Comparison of ENCODE assay signal across 36 cellular contexts in the genomic region with DNA sequence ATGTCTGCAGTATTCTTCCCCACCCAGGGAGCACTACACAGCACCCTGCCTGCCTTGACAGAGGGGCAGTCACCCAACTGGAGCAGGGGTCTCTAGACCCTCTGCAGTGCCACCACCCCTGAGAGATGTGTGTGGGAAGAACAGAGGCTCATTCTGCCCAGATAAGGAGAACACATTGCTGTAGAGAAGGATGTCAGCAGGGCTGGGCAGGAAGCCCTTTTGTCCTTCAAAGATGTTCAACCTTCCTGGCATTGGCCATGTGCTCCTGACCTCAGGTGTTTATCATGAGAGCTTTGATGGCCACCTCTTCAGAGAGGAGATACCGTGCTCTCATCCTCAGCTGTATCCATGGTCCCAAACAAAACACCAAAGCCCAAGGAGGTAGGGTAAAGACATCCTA. TPM values are rescaled to one million over a fixed set of nuclear protein-coding genes. Genes with fewer than 3 reads are reported as not detected.
"Had no signal": no experiment of that assay in that cellular context is flagged by ENCODE, and none has a peak within 500 bp of the region (broad histone marks: within the 10 kb centered on the region; RNA-seq: fewer than 3 reads in every experiment).

No MANE protein-coding gene starts in this region.

- H3K36me3 Mint-ChIP-seq: memory B cell; mesothelial cell of epicardium; natural killer cell treated with Interleukin-12 subunit alpha and Interleukin-12 subunit beta and Interleukin-15 and Interleukin-18, amount 100 ng/mL, for 72 hours; stimulated activated effector memory CD8-positive, alpha-beta T cell treated with anti-CD3 and anti-CD28 coated beads, Interleukin-12 subunit alpha, Interleukin-12 subunit beta, amount 100 ng/mL, for 72 hours had no signal

- H3K27ac Mint-ChIP-seq: effector memory CD8-positive, alpha-beta T cell; memory B cell; mesothelial cell of epicardium; naive B cell; natural killer cell treated with Interleukin-12 subunit alpha and Interleukin-12 subunit beta and Interleukin-15 and Interleukin-18, amount 100 ng/mL, for 72 hours; stimulated activated effector memory CD8-positive, alpha-beta T cell treated with anti-CD3 and anti-CD28 coated beads, Interleukin-12 subunit alpha, Interleukin-12 subunit beta, amount 100 ng/mL, for 72 hours had no signal

- H3K4me3 ChIP-seq: esophagus squamous epithelium, heart right ventricle, lung, mucosa of descending colon, prostate gland, skin epidermis, testis, tibial artery, upper lobe of right lung, uterus had no signal

- H3K27me3 ChIP-seq: esophagus squamous epithelium, neutrophil, testis, upper lobe of right lung, uterus had no signal

- H3K9me3 Mint-ChIP-seq: natural killer cell treated with Interleukin-12 subunit alpha and Interleukin-12 subunit beta and Interleukin-15 and Interleukin-18, amount 100 ng/mL, for 72 hours; neural crest cell had no signal

- H3K36me3 ChIP-seq: esophagus squamous epithelium, heart right ventricle, neutrophil, prostate gland, tibial artery, upper lobe of right lung, uterus had no signal

- H2AFZ ChIP-seq: parathyroid adenoma had no signal

- H3K79me2 ChIP-seq: parathyroid adenoma had no signal

- H3K9me3 ChIP-seq: esophagus squamous epithelium, heart right ventricle, mucosa of descending colon, neutrophil, prostate gland, testis, tibial artery, upper lobe of right lung, uterus had no signal

- H3K27ac ChIP-seq: esophagus squamous epithelium, heart right ventricle, neutrophil, parathyroid adenoma, prostate gland, skin epidermis, testis, tibial artery, upper lobe of right lung, uterus had no signal

- ATAC-seq: effector memory CD8-positive, alpha-beta T cell; heart right ventricle; left colon; mucosa of descending colon; natural killer cell treated with Interleukin-12 subunit alpha and Interleukin-12 subunit beta and Interleukin-15 and Interleukin-18, amount 100 ng/mL, for 72 hours; right cardiac atrium; stimulated activated naive CD8-positive, alpha-beta T cell treated with anti-CD3 and anti-CD28 coated beads, Interleukin-15, Interleukin-2, amounts not matched to agents 100 U/mL and 50 U/mL, for 24 hours; upper lobe of right lung had no signal

- DNase-seq: cortex of kidney; effector memory CD8-positive, alpha-beta T cell; erythroblast; esophagus squamous epithelium; foreskin melanocyte; glutamatergic neuron; heart right ventricle; hippocampal formation; kidney glomerular epithelial cell; left colon; mucosa of descending colon; naive B cell; right cardiac atrium; stimulated activated CD4-positive, alpha-beta T cell treated with anti-CD3 and anti-CD28 coated beads, Interleukin-12 subunit alpha, Interleukin-12 subunit beta, amount 100 ng/mL, for 4 hours; stimulated activated CD4-positive, alpha-beta T cell treated with anti-CD3 and anti-CD28 coated beads, Interleukin-1b, Interleukin-23, amount 100 ng/mL, for 48 hours; stimulated activated CD4-positive, alpha-beta T cell treated with anti-CD3 and anti-CD28 coated beads, Interleukin-4, amount 100 ng/mL, for 1 hour; stimulated activated naive CD8-positive, alpha-beta T cell treated with anti-CD3 and anti-CD28 coated beads, Interleukin-15, Interleukin-2, amounts not matched to agents 100 U/mL and 50 U/mL, for 24 hours; substantia nigra; testis had no signal

- H3K9ac ChIP-seq: parathyroid adenoma had no signal

- H3K4me1 Mint-ChIP-seq: central memory CD8-positive, alpha-beta T cell; memory B cell; mesothelial cell of epicardium; naive B cell; neural crest cell; stimulated activated effector memory CD8-positive, alpha-beta T cell treated with anti-CD3 and anti-CD28 coated beads, Interleukin-12 subunit alpha, Interleukin-12 subunit beta, amount 100 ng/mL, for 72 hours had no signal

- H3K4me1 ChIP-seq: esophagus squamous epithelium, heart right ventricle, parathyroid adenoma, prostate gland, testis, tibial artery, upper lobe of right lung, uterus had no signal

- H3K4me3 Mint-ChIP-seq: central memory CD8-positive, alpha-beta T cell; effector memory CD8-positive, alpha-beta T cell; memory B cell; mesothelial cell of epicardium; naive B cell; natural killer cell treated with Interleukin-12 subunit alpha and Interleukin-12 subunit beta and Interleukin-15 and Interleukin-18, amount 100 ng/mL, for 72 hours; neural crest cell; stimulated activated effector memory CD8-positive, alpha-beta T cell treated with anti-CD3 and anti-CD28 coated beads, Interleukin-12 subunit alpha, Interleukin-12 subunit beta, amount 100 ng/mL, for 72 hours had no signal

RNA-seq across cellular contexts. Expression of gene TEX51, which starts 4.6 kb away (rescaled TPM):
- total RNA-seq: dermis microvascular lymphatic vessel endothelial cell; esophagus squamous epithelium; heart right ventricle; left colon; liver; lung; mesothelial cell of epicardium; mucosa of descending colon; natural killer cell treated with Interleukin-12 subunit alpha and Interleukin-12 subunit beta and Interleukin-15 and Interleukin-18, amount 100 ng/mL, for 72 hours; neural crest cell; omental fat pad; right cardiac atrium; upper lobe of right lung; uterus had no signal
- polyA plus RNA-seq: heart right ventricle, liver, lung, right cardiac atrium had no signal
